ENCODE assay signal across 9 cellular contexts in the genomic region with DNA sequence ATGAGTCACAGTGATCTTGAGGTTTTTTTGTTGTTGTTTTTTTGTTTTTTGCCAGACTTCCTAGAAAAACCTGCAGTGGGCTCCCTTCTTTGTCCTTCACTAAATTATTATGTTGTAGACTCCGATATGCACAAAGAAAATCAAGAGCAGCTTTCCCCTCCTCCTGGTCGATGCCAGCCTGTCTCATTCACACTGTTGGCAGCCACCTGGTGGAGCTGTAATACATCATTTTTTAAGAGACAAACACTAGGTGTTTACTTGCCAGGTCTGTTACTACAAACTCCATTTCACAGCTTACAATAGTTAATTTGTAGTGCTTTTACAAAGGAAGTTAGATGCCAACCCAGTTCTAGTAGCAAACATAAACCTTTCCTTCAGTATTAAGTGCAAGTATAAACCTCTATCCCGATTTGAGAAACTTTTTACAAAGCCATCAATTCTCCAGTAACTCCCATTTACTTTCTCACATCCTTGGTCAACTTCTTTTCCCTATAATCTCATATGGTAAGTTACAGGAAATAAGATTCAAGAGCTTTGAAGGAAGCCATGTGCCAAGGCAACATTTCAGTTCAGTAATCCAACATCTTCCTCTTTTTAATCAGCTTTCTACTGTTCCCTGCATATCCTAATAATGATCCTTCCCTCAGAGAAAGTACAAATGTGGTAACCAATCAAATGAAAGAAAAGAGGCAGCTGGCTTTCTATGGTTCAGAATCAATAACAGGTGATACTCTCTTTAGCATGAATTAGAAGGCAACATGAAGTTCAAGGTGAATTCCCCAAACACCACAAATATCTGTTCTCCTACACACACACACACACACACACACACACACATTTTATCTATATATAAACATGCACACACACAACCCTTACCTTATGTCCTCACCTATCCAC. TPM values are rescaled to one million over a fixed set of nuclear protein-coding genes. Genes with fewer than 3 reads are reported as not detected.
DNase-seq lines count a peak whose midpoint lies in the region; ATAC-seq and TF ChIP-seq lines count a peak whose summit lies in the region.
"Had no signal": no experiment of that assay in that cellular context is flagged by ENCODE, and none has a peak within 500 bp of the region (broad histone marks: within the 10 kb centered on the region; RNA-seq: fewer than 3 reads in every experiment).

No MANE protein-coding gene starts in this region.

- H3K9me3 ChIP-seq in left lung (no peaks in the 10 kb centered on the region), suprapubic skin (no peaks in the 10 kb centered on the region)
- H3K9me3 ChIP-seq: thoracic aorta had no signal

- TF ChIP-seq CTCF in left lung (IDR thresholded peaks at IDR 0.05), result peak in 1 of 2 donors; percentile 7
- no peak for TF ChIP-seq CTCF in suprapubic skin (IDR thresholded peaks at IDR 0.05)

- intact Hi-C loops in left lung (cut with DNase I), result no loop called here

- TF ChIP-seq POLR2A in suprapubic skin (IDR thresholded peaks at IDR 0.05), result no peak

- H3K27ac ChIP-seq in left lung, result no peak overlapping the region
- H3K27ac ChIP-seq in suprapubic skin, result no peak overlapping the region
- H3K27ac ChIP-seq: thoracic aorta had no signal

- H3K27me3 ChIP-seq in left lung (no peaks in the 10 kb centered on the region), suprapubic skin (no peaks in the 10 kb centered on the region)

- no peaks in the 10 kb centered on the region for H3K27me3 Mint-ChIP-seq in activated T-cell treated with anti-CD3 and anti-CD28 coated beads, Interleukin-2, amount 50 U/mL, for 4 hours (ENCODE audit: low read depth)

- no peak for ATAC-seq in activated T-cell treated with anti-CD3 and anti-CD28 coated beads, Interleukin-2, amount 50 U/mL, for 4 hours
- ATAC-seq in left lung, result peak; percentile 66
- no peak for ATAC-seq in GM21360 (IDR thresholded peaks at IDR 0.05; ENCODE audit: unreplicated experiment)

- peak overlapping the region; percentile 55 for H3K4me3 Mint-ChIP-seq in activated T-cell treated with anti-CD3 and anti-CD28 coated beads, Interleukin-2, amount 50 U/mL, for 4 hours

- TF ChIP-seq EP300 in suprapubic skin (IDR thresholded peaks at IDR 0.05), result no peak

- no peaks in the 10 kb centered on the region for H3K9me3 Mint-ChIP-seq in activated T-cell treated with anti-CD3 and anti-CD28 coated beads, Interleukin-2, amount 50 U/mL, for 4 hours

- H3K4me1 ChIP-seq in left lung (peaks cover 0 to 33% of the 10 kb centered on the region in 2 donors), suprapubic skin (peaks cover 38% of the 10 kb centered on the region)

- H3K36me3 Mint-ChIP-seq in activated T-cell treated with anti-CD3 and anti-CD28 coated beads, Interleukin-2, amount 50 U/mL, for 4 hours (ENCODE audit: insufficient read depth), result peaks cover 12% of the 10 kb centered on the region

- H3K36me3 ChIP-seq in left lung, result peaks cover 0 to 2% of the 10 kb centered on the region in 2 donors
- H3K36me3 ChIP-seq in suprapubic skin, result no peaks in the 10 kb centered on the region
- H3K36me3 ChIP-seq: thoracic aorta had no signal

- DNase-seq in COR-L47 (lab: John Stamatoyannopoulos, UW), result peak; percentile 56
- DNase-seq in H4 (ENCODE audit: low spot score), result peak; percentile 39
- peak; percentile 18 for DNase-seq in NCI-H2196 treated with DMSO at 0.1 percent for 48 hours (lab: John Stamatoyannopoulos, UW; ENCODE audit: unreplicated experiment)
- peak; percentile 9 for DNase-seq in activated T-cell treated with anti-CD3 and anti-CD28 coated beads, Interleukin-2, amount 50 U/mL, for 4 hours
- DNase-seq in left lung, result no peak
- no peak for DNase-seq in AG08396 (ENCODE audit: low spot score)
- DNase-seq in suprapubic skin (ENCODE audit: low spot score in 2 of 2), result no peak

- WGBS in suprapubic skin, result 35% methylated on average over 3 of the region's 3 CpGs

- peaks cover 52% of the 10 kb centered on the region for H3K4me1 Mint-ChIP-seq in activated T-cell treated with anti-CD3 and anti-CD28 coated beads, Interleukin-2, amount 50 U/mL, for 4 hours (ENCODE audit: low read depth)

- H3K4me3 ChIP-seq in left lung (no peak overlapping the region), suprapubic skin (no peak overlapping the region)
- H3K4me3 ChIP-seq: thoracic aorta had no signal

RNA-seq across cellular contexts. Expression of gene AAGAB, which starts 14.0 kb away (rescaled TPM):
- total RNA-seq in H4 (2014; rRNA removed; shearing (Covaris generic)), result 65.8 and 87.8 TPM in 2 replicates
- 10 to 100 TPM; 46.7 to 50.2 (median 48.5) TPM for total RNA-seq in activated T-cell treated with anti-CD3 and anti-CD28 coated beads, Interleukin-2, amount 50 U/mL, for 4 hours
- total RNA-seq in left lung (10 to 100 TPM; 35.5 to 42.4 TPM), suprapubic skin (10 to 100 TPM; 18.6 to 28.0 (median 26.0) TPM)

RNA-seq across cellular contexts. Expression of gene IQCH, which starts 14.1 kb away (rescaled TPM):
- total RNA-seq in H4 (2014; rRNA removed; shearing (Covaris generic)), result 0.43 and 1.4 TPM in 2 replicates
- under 1 TPM; 0.53 to 0.95 (median 0.53) TPM for total RNA-seq in activated T-cell treated with anti-CD3 and anti-CD28 coated beads, Interleukin-2, amount 50 U/mL, for 4 hours
- 1 to 10 TPM; 1.6 to 3.2 TPM for total RNA-seq in left lung
- 1 to 10 TPM; 1.4 to 3.1 (median 2.2) TPM for total RNA-seq in suprapubic skin

Comparison
In these comparisons a context has a peak if more than half of its experiments do, and no peak if none do; other contexts are left out.
1. DNase-seq: peak in COR-L47 (single experiment), H4 (single experiment), NCI-H2196 treated with DMSO at 0.1 percent for 48 hours (single experiment) and activated T-cell treated with anti-CD3 and anti-CD28 coated beads, Interleukin-2, amount 50 U/mL, for 4 hours (single experiment); none in left lung (0 of 2), AG08396 (single experiment) and suprapubic skin (0 of 2).